In the genomic region with DNA sequence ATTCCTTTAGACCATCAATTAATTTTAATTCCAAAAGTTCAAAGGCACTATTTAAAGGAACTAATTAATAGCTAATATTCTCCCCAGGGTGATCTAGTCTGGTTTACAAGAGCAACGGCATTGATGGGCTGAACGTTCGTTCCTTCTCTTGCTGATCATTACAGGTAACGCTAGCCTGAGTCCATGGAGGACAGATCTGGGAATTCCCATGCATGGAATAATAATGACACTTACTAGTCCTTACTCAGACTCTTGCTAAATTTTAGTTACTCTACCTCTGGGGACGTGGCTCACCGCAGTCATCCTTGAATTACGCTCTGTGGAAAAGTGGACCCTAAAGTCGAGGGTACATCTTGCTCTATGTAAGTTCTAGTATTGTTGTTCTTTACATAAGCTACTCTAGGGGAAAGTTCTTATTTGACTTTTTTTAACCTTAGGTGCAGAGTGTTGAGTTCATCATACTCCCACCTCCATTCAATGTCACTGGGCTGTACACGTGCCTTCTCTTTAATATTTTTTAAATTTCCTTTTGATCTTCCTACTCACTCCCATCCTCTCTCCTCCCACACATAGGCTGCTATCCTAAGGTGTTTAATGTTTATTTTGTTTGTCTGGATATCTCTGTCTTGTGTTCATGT, we compare ENCODE assay signal across 18 cellular contexts.
A peak's percentile ranks its signal among the peaks of the same experiment; 100 is the strongest.
DNase-seq lines count a peak whose midpoint lies in the region; ATAC-seq, FAIRE-seq and TF ChIP-seq lines count a peak whose summit lies in the region.
"Had no signal": no experiment of that assay in that cellular context is flagged by ENCODE, and none has a peak within 500 bp of the region (broad histone marks: within the 10 kb centered on the region; RNA-seq: fewer than 3 reads in every experiment).

No MANE protein-coding gene starts in this region.

- H4K8ac ChIP-seq in neuronal stem cell (ENCODE audit: low read depth, low read length), result no peak overlapping the region

- H3K23ac ChIP-seq in neuronal stem cell (ENCODE audit: low read depth, low read length, poor library complexity), result no peak overlapping the region

- H4K20me1 ChIP-seq in K562 (replicated peaks; ENCODE audit: control insufficient read depth, insufficient read depth, low read length) (no peaks in the 10 kb centered on the region), smooth muscle cell (ENCODE audit: low read depth) (no peaks in the 10 kb centered on the region)

- H3K4me1 ChIP-seq in K562 (replicated peaks in 1 of 2; ENCODE audit: control insufficient read depth in 2 of 2, insufficient read depth in 2 of 2, low read length in 2 of 2) (peaks cover 0 to 11% of the 10 kb centered on the region in 2 experiments; a peak in 2 of 5 replicates), liver (ENCODE audit: control insufficient read depth in 4 of 4, insufficient read depth in 4 of 4, low read length in 3 of 4) (peaks cover 0 to 32% (median 19%) of the 10 kb centered on the region in 4 donors), smooth muscle cell (ENCODE audit: low read depth) (no peaks in the 10 kb centered on the region), neuronal stem cell (ENCODE audit: control insufficient read depth in 2 of 2, insufficient read depth in 1 of 2, low read depth in 1 of 2, low read length in 2 of 2) (peaks cover 0 to 7% of the 10 kb centered on the region in 2 donors)

- no peak overlapping the region for H3K14ac ChIP-seq in neuronal stem cell (ENCODE audit: low read length)

- TF ChIP-seq CTCF in K562 (IDR thresholded peaks at IDR 0.05 in 2 of 3, conservative IDR thresholded peaks at IDR 0.05 in 1 of 3; ENCODE audit: insufficient read depth in 2 of 3, low read depth in 1 of 3, low read length in 3 of 3) (no peak), liver (IDR thresholded peaks at IDR 0.05; ENCODE audit: low read depth, low read length, missing input control) (no peak), smooth muscle cell (IDR thresholded peaks at IDR 0.05; ENCODE audit: borderline replicate concordance, insufficient read depth, poor library complexity, severe bottlenecking) (no peak)

- TF ChIP-seq EP300 in K562 (IDR thresholded peaks at IDR 0.05; ENCODE audit: low read length), result no peak

- CTCF ChIA-PET in K562 (lab: Yijun Ruan, JAX; ENCODE audit: low intra/inter-chr PET ratio), result interaction anchor here (0.8 kb wide), 1 partner anchor 213 kb away, joined by 3 read pairs; no protein-coding TSS in a partner anchor

- H2BK120ac ChIP-seq in neuronal stem cell (ENCODE audit: low read depth, low read length), result no peak overlapping the region

- no peak overlapping the region for H2AK5ac ChIP-seq in neuronal stem cell (ENCODE audit: low read depth, low read length)

- intact Hi-C loops in K562 (cut with micrococcal nuclease), result loop anchor here (2.0 to 5.0 kb wide), 2 partner anchors 139 to 591 kb away; no protein-coding TSS in a partner anchor

- H3K9ac ChIP-seq in K562 (ENCODE audit: insufficient read depth in 1 of 2, low read depth in 2 of 2, low read length in 2 of 2), result no peak overlapping the region
- no peak overlapping the region for H3K9ac ChIP-seq in liver (ENCODE audit: low read depth in 1 of 2, low read length in 2 of 2)
- no peak overlapping the region for H3K9ac ChIP-seq in smooth muscle cell (ENCODE audit: low read depth)
- no peak overlapping the region for H3K9ac ChIP-seq in neuronal stem cell (ENCODE audit: low read depth, low read length, poor library complexity)

- H3K4me2 ChIP-seq in K562 (ENCODE audit: insufficient read depth, low read length), result no peak overlapping the region; the same call in 1 of the 2 replicates
- peak overlapping the region; percentile 10 for H3K4me2 ChIP-seq in smooth muscle cell
- H3K4me2 ChIP-seq in neuronal stem cell (ENCODE audit: insufficient read depth, low read length, poor library complexity, severe bottlenecking), result no peak overlapping the region
- H3K4me2 ChIP-seq: A549, GM23338 had no signal

- no peak for FAIRE-seq in K562 (lab: Jason Lieb, UNC)
- FAIRE-seq: A549, GM12892, GM18507, H54, HTR-8/SVneo had no signal

- H3K27ac ChIP-seq in K562 (ENCODE audit: extremely low read depth, low read depth, low read length) (no peak overlapping the region), liver (ENCODE audit: low read depth in 1 of 2, low read length in 2 of 2) (peak overlapping the region; percentile 40 to 72), smooth muscle cell (ENCODE audit: low read depth) (no peak overlapping the region), neuronal stem cell (replicated peaks; ENCODE audit: low read length) (no peak overlapping the region)
- H3K27ac ChIP-seq: A549, C4-2B had no signal

- no peak for ATAC-seq in K562
- ATAC-seq in HG02970 (IDR thresholded peaks at IDR 0.05; ENCODE audit: low FRiP score, unreplicated experiment), result no peak

- no peaks in the 10 kb centered on the region for H3F3A ChIP-seq in smooth muscle cell (ENCODE audit: low read depth)

- DNase-seq in K562 (ENCODE audit: extremely low read depth in 1 of 4, low spot score in 3 of 4) (no peak), smooth muscle cell (lab: John Stamatoyannopoulos, UW; ENCODE audit: unreplicated experiment) (no peak), neuronal stem cell (ENCODE audit: low spot score) (no peak), A172 (ENCODE audit: low spot score) (no peak)
- DNase-seq: CD4-positive, alpha-beta T cell; DMS153; DMS79; GDM1; HFFc6 had no signal

- TF ChIP-seq POLR2A in K562 (conservative IDR thresholded peaks at IDR 0.05), result no peak

- no peak overlapping the region for H4K91ac ChIP-seq in neuronal stem cell (ENCODE audit: low read depth, low read length, poor library complexity)

- H3K9me1 ChIP-seq in K562 (ENCODE audit: control insufficient read depth, insufficient read depth, low read length), result no peaks in the 10 kb centered on the region

- no peaks in the 10 kb centered on the region for H3K9me3 ChIP-seq in K562 (replicated peaks; ENCODE audit: control insufficient read depth, insufficient read depth, low read depth, low read length)
- H3K9me3 ChIP-seq in liver (ENCODE audit: control insufficient read depth in 4 of 4, low read length in 3 of 4), result no peaks in the 10 kb centered on the region
- H3K9me3 ChIP-seq in smooth muscle cell (replicated peaks; ENCODE audit: low read depth), result no peaks in the 10 kb centered on the region
- peaks cover 0 to 4% of the 10 kb centered on the region in 2 donors for H3K9me3 ChIP-seq in neuronal stem cell (replicated peaks in 1 of 2; ENCODE audit: control insufficient read depth in 2 of 2, insufficient read depth in 1 of 2, low read depth in 1 of 2, low read length in 2 of 2)

- 13% methylated on average over 9 of the region's 9 CpGs for WGBS in K562 (ENCODE audit: insufficient coverage, low coverage, missing lambda C conversion rate)
- WGBS in liver, result 37% methylated on average over 9 of the region's 9 CpGs
- WGBS in smooth muscle cell (ENCODE audit: low lambda C conversion rate), result 83% methylated on average over 9 of the region's 9 CpGs
- no CpG with 5 or more reads among the region's 9 CpGs for WGBS in neuronal stem cell (ENCODE audit: extremely low coverage in 2 of 2, insufficient read length in 2 of 2, insufficient replicate concordance in 1 of 2), 2 donors

- BruUV-seq in K562 (replicated peaks; lab: Mats Ljungman, UMichigan), result no TSS peak

- H3K4ac ChIP-seq in neuronal stem cell (ENCODE audit: low read length), result no peak overlapping the region

- peaks cover 0 to 9% of the 10 kb centered on the region in 2 experiments; a peak in 1 of 5 replicates for H3K27me3 ChIP-seq in K562 (ENCODE audit: control insufficient read depth in 2 of 2, insufficient read depth in 2 of 2, low read length in 2 of 2)
- no peaks in the 10 kb centered on the region for H3K27me3 ChIP-seq in liver (ENCODE audit: control insufficient read depth in 4 of 4, insufficient read depth in 4 of 4, low read length in 3 of 4)
- H3K27me3 ChIP-seq in smooth muscle cell (ENCODE audit: low read depth), result no peaks in the 10 kb centered on the region
- no peaks in the 10 kb centered on the region for H3K27me3 ChIP-seq in neuronal stem cell (ENCODE audit: control insufficient read depth in 3 of 3, insufficient read depth in 3 of 3, low read depth in 1 of 3, low read length in 3 of 3)

- H3K79me2 ChIP-seq in K562 (ENCODE audit: control insufficient read depth, insufficient read depth, low read length) (no peaks in the 10 kb centered on the region), smooth muscle cell (ENCODE audit: low read depth) (no peaks in the 10 kb centered on the region)

- TF ChIP-seq RAD21 in K562 (CRISPR knock-in tag; conservative IDR thresholded peaks at IDR 0.05 in 1 of 2, IDR thresholded peaks at IDR 0.05 in 1 of 2) (no peak), liver (IDR thresholded peaks at IDR 0.05) (no peak)

- H2BK5ac ChIP-seq in neuronal stem cell (ENCODE audit: low read length), result no peak overlapping the region

- H3K79me1 ChIP-seq in neuronal stem cell (ENCODE audit: low read depth, low read length), result no peaks in the 10 kb centered on the region

- in situ Hi-C loops in K562 (cut with MboI), result loop anchor here (25.0 kb wide), 1 partner anchor 211 kb away; no protein-coding TSS in a partner anchor

- H2BK15ac ChIP-seq in neuronal stem cell (ENCODE audit: low read length), result no peak overlapping the region

- no peak overlapping the region for H3K18ac ChIP-seq in neuronal stem cell (ENCODE audit: low read length)

- no peak overlapping the region for H3K4me3 ChIP-seq in K562
- no peak overlapping the region for H3K4me3 ChIP-seq in liver (ENCODE audit: low read depth in 1 of 3, low read length in 3 of 3)
- no peak overlapping the region for H3K4me3 ChIP-seq in smooth muscle cell
- H3K4me3 ChIP-seq in neuronal stem cell (ENCODE audit: low read length in 2 of 2), result no peak overlapping the region
- H3K4me3 ChIP-seq: A549, GM23338 had no signal

- no peak overlapping the region for H2BK12ac ChIP-seq in neuronal stem cell (ENCODE audit: low read length)

- H3K36me3 ChIP-seq in K562 (ENCODE audit: control insufficient read depth, insufficient read depth, low read length) (no peaks in the 10 kb centered on the region), liver (ENCODE audit: control insufficient read depth in 4 of 4, insufficient read depth in 3 of 4, low read depth in 1 of 4, low read length in 3 of 4) (no peaks in the 10 kb centered on the region), smooth muscle cell (ENCODE audit: low read depth) (no peaks in the 10 kb centered on the region), neuronal stem cell (replicated peaks in 1 of 2; ENCODE audit: control insufficient read depth in 2 of 2, insufficient read depth in 2 of 2, low read length in 2 of 2) (no peaks in the 10 kb centered on the region)

- no peak overlapping the region for H2AFZ ChIP-seq in K562 (ENCODE audit: low read depth, low read length)
- no peak overlapping the region for H2AFZ ChIP-seq in smooth muscle cell (ENCODE audit: low read depth)
- no peak overlapping the region for H2AFZ ChIP-seq in neuronal stem cell (ENCODE audit: low read length)
- H2AFZ ChIP-seq: GM23338 had no signal

- POLR2A ChIA-PET in K562 (lab: Yijun Ruan, JAX), result interaction anchor here (0.7 to 1.4 kb wide), 4 partner anchors 9 to 284 kb away, joined by 3 to 5 read pairs (median 4); no protein-coding TSS in a partner anchor

TF ChIP-seq in liver, 16 proteins besides CTCF, POLR2A, EP300 and RAD21 (continues in another document):
- peak in 1 of 2 donors; percentile 1 for TF ChIP-seq HNF4A (conservative IDR thresholded peaks at IDR 0.05)
- TF ChIP-seq, protein P1, sequence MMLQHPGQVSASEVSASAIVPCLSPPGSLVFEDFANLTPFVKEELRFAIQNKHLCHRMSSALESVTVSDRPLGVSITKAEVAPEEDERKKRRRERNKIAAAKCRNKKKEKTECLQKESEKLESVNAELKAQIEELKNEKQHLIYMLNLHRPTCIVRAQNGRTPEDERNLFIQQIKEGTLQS (IDR thresholded peaks at IDR 0.05), result no peak

Comparison
In these comparisons a context has a peak if more than half of its experiments do, and no peak if none do; other contexts are left out.
1. H3K27ac ChIP-seq: peak in liver (2 of 2); none in K562 (single experiment), smooth muscle cell (single experiment) and neuronal stem cell (single experiment).